In the genomic region with DNA sequence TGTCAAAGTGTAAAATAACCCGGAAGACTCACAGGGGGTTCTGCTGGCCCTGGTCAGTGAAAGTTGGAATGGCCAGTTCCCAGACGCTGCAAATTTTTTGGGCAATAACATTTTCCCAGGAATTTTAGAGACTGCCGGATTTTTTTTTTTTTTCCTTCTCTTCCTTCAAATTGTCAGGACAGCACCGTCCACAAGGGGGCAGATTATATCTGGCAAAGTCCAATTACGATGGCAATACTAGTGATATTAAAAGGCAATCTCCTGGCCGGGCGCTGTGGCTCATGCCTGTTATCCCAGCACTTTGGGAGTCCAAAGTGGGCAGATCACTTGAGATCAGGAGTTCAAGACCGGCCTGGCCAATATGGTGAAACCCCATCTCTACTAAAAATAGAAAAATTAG, we compare ENCODE assay signal across 8 cellular contexts. TPM values are rescaled to one million over a fixed set of nuclear protein-coding genes. Genes with fewer than 3 reads are reported as not detected.
A peak's percentile ranks its signal among the peaks of the same experiment; 100 is the strongest.
DNase-seq lines count a peak whose midpoint lies in the region; ATAC-seq, FAIRE-seq and TF ChIP-seq lines count a peak whose summit lies in the region.

No MANE protein-coding gene starts in this region.

- no peak overlapping the region for H3K27ac ChIP-seq in keratinocyte (ENCODE audit: control insufficient read depth, insufficient read depth, low read length)

- no peaks in the 10 kb centered on the region for H4K20me1 ChIP-seq in keratinocyte (ENCODE audit: control insufficient read depth, extremely low read depth, insufficient read depth, low read length)

- H3K9me3 ChIP-seq in keratinocyte (ENCODE audit: control insufficient read depth, low read depth, low read length): no peaks in the 10 kb centered on the region

- H3K36me3 ChIP-seq in BJ (ENCODE audit: control insufficient read depth, insufficient read depth, low read length): no peaks in the 10 kb centered on the region
- H3K36me3 ChIP-seq in keratinocyte (ENCODE audit: control insufficient read depth in 2 of 2, extremely low read depth in 1 of 2, insufficient read depth in 2 of 2, low read length in 2 of 2): no peaks in the 10 kb centered on the region

- H3K9me1 ChIP-seq in keratinocyte (ENCODE audit: control insufficient read depth, extremely low read depth, insufficient read depth, low read length): no peaks in the 10 kb centered on the region

- H3K27me3 ChIP-seq in BJ (ENCODE audit: control insufficient read depth, insufficient read depth, low read length) (no peaks in the 10 kb centered on the region), keratinocyte (ENCODE audit: control insufficient read depth, extremely low read depth, insufficient read depth, low read length) (no peaks in the 10 kb centered on the region)

- dilution Hi-C loops in keratinocyte (cut with MboI; ENCODE audit: extremely low pct_ligation_motif_present, low sequenced_read_pairs): no loop called here

- no peaks in the 10 kb centered on the region for H3K79me2 ChIP-seq in keratinocyte (ENCODE audit: control insufficient read depth, insufficient read depth, low read length)

- H3K9ac ChIP-seq in keratinocyte (ENCODE audit: control insufficient read depth, extremely low read depth, insufficient read depth, low read length): no peak overlapping the region

- in situ Hi-C loops in GM13976 (cut with MboI; ENCODE audit: low sequenced_read_pairs, unreplicated experiment): no loop called here

- TF ChIP-seq CTCF in BJ (IDR thresholded peaks at IDR 0.05; ENCODE audit: insufficient read depth, low read depth, low read length): peak; percentile 59
- TF ChIP-seq CTCF in GM13976 (IDR thresholded peaks at IDR 0.05; ENCODE audit: borderline replicate concordance, control extremely low read depth, extremely low read depth, insufficient read depth, missing control alignments): peak; percentile 43
- peak; percentile 41 to 42 (median 42) for TF ChIP-seq CTCF in keratinocyte (optimal IDR thresholded peaks at IDR 0.05 in 1 of 3, IDR thresholded peaks at IDR 0.05 in 1 of 3, conservative IDR thresholded peaks at IDR 0.05 in 1 of 3; ENCODE audit: extremely low read depth in 1 of 3, insufficient read depth in 2 of 3, low read length in 3 of 3)

- POLR2A ChIA-PET in BJ (lab: Charles Lee): no interaction called here

- H3K4me3 ChIP-seq in BJ (ENCODE audit: low read depth, low read length): no peak overlapping the region
- H3K4me3 ChIP-seq in keratinocyte (ENCODE audit: control insufficient read depth in 2 of 3, extremely low read depth in 1 of 3, insufficient read depth in 2 of 3, low read depth in 1 of 3, low read length in 3 of 3): no peak overlapping the region

- DNase-seq in BJ (ENCODE audit: low read depth): no peak
- DNase-seq in GM13976 (ENCODE audit: low spot score): peak; percentile 46
- peak; percentile 26 to 44 for DNase-seq in NOMO-1 (lab: John Stamatoyannopoulos, UW; ENCODE audit: unreplicated experiment in 2 of 2)
- peak; percentile 64 for DNase-seq in astrocyte of the hippocampus (ENCODE audit: low read depth, low spot score)
- DNase-seq in keratinocyte (ENCODE audit: low read depth, low spot score): no peak
- DNase-seq in stimulated activated naive CD4-positive, alpha-beta T cell (lab: John Stamatoyannopoulos, UW): peak in 5 of 6 experiments; percentile 9 to 41 (median 15)

- no peak overlapping the region for H3K4me2 ChIP-seq in keratinocyte (ENCODE audit: control insufficient read depth, extremely low read depth, insufficient read depth, low read depth, low read length)

- H2AFZ ChIP-seq in keratinocyte (ENCODE audit: control insufficient read depth, low read length): no peak overlapping the region

- CTCF ChIA-PET in BJ (lab: Yijun Ruan, JAX): interaction anchor here (0.6 to 6.6 kb wide), 10 partner anchors 9 to 259 kb away, joined by 3 to 62 read pairs (median 4); no protein-coding TSS in a partner anchor

- FAIRE-seq in keratinocyte (lab: Jason Lieb, UNC): peak; percentile 17

- ATAC-seq in GM18517 (IDR thresholded peaks at IDR 0.05; ENCODE audit: unreplicated experiment): no peak
- no peak for ATAC-seq in HG02870 (IDR thresholded peaks at IDR 0.05; ENCODE audit: unreplicated experiment)

- peaks cover 3% of the 10 kb centered on the region for H3K4me1 ChIP-seq in keratinocyte (ENCODE audit: control insufficient read depth, extremely low read depth, insufficient read depth, low read length)

RNA-seq across cellular contexts. Expression of a gene that starts 20.5 kb away (rescaled TPM):
- polyA plus RNA-seq in BJ (2011; rRNA removed): 218 and 292 TPM in 2 replicates
- polyA minus RNA-seq in BJ (2011; rRNA and poly(A)+ RNA removed): 212 and 252 TPM in 2 replicates
- polyA plus RNA-seq in keratinocyte: 310 to 608 TPM (median 447 TPM) in 3 replicates
- 196 TPM for polyA plus RNA-seq in keratinocyte (2011; ENCODE audit: low read depth)
- polyA plus RNA-seq in keratinocyte (2011; cell fraction: cytosol; rRNA removed): 469 and 483 TPM in 2 replicates
- polyA plus RNA-seq in keratinocyte (2011; cell fraction: nucleus; rRNA removed): 181 and 209 TPM in 2 replicates
- 459 and 665 TPM in 2 replicates for polyA plus RNA-seq in keratinocyte (2012; ENCODE audit: low replicate concordance)
- polyA minus RNA-seq in keratinocyte: 301 to 438 TPM (median 391 TPM) in 3 replicates
- polyA minus RNA-seq in keratinocyte (2011; cell fraction: cytosol; rRNA and poly(A)+ RNA removed): 232 TPM
- polyA minus RNA-seq in keratinocyte (2011; cell fraction: nucleus; rRNA and poly(A)+ RNA removed): 51.5 and 57.2 TPM in 2 replicates

Comparison
In these comparisons a context has a peak if more than half of its experiments do, and no peak if none do; other contexts are left out.
1. DNase-seq: peak in GM13976 (single experiment), NOMO-1 (2 of 2), astrocyte of the hippocampus (single experiment) and stimulated activated naive CD4-positive, alpha-beta T cell (5 of 6); none in BJ (single experiment) and keratinocyte (single experiment).
2. Peak in every context shown above with its lines, with median percentiles within 50 percentile points of each other: CTCF ChIP-seq.